In the genomic region with DNA sequence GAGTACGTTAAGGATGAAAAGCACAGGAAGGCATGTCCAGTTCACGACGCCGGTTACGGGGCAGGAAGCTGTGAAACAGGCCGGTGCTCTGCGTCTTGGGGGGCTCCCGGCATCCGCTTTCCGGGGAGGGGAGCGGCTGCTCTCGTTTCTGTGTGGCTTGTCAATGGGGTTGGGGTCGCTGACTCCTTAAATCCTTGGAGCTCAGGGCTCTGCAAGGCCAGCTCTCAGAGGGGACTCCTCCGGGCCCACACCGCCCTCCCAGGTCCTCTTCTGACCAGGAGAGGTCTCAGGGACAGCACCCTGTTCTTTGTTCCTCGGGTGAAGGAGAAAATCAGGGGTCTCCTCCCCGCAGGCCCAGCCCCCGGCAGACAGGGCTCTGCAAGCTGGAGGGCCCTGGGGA, we compare ENCODE assay signal across 25 cellular contexts.
"Had no signal": no experiment of that assay in that cellular context is flagged by ENCODE, and none has a peak within 500 bp of the region (broad histone marks: within the 10 kb centered on the region; RNA-seq: fewer than 3 reads in every experiment).

No MANE protein-coding gene starts in this region.

- ATAC-seq: heart right ventricle; left cardiac atrium; left lobe of liver; mucosa of descending colon; naive thymus-derived CD4-positive, alpha-beta T cell; stimulated activated memory B cell treated with anti-CD40 and anti-IgM and Interleukin-4, amounts not matched to agents 10 μg/mL and 1 μg/mL and 100 μg/mL, for 72 hours; stimulated activated naive CD8-positive, alpha-beta T cell treated with anti-CD3 and anti-CD28 coated beads, Interleukin-15, amount 100 ng/mL, for 72 hours had no signal

- H3K27ac ChIP-seq: heart right ventricle, hepatocyte, neural progenitor cell, ovary, prostate gland, right lobe of liver, tibial nerve, uterus had no signal

- H3K9me3 ChIP-seq: heart right ventricle, mucosa of descending colon, ovary, prostate gland, right lobe of liver, tibial nerve, uterus had no signal

- H3K9ac ChIP-seq: neural progenitor cell had no signal

- H3K4me1 ChIP-seq: heart right ventricle, neural progenitor cell, prostate gland, right lobe of liver, tibial nerve, uterus had no signal

- H3K4me3 ChIP-seq: heart right ventricle, hepatocyte, mucosa of descending colon, neural progenitor cell, ovary, prostate gland, right lobe of liver, smooth muscle cell, tibial nerve, uterus had no signal

- DNase-seq: heart right ventricle; islet precursor cell; kidney glomerular epithelial cell; left cardiac atrium; midbrain; naive thymus-derived CD4-positive, alpha-beta T cell; nephron progenitor cell; ovary; right lobe of liver; stimulated activated CD4-positive, alpha-beta T cell treated with anti-CD3 and anti-CD28 coated beads, Interleukin-1b, Interleukin-23, amount 100 ng/mL, for 48 hours; stimulated activated CD4-positive, alpha-beta T cell treated with anti-CD3 and anti-CD28 coated beads, Interleukin-2, amount 100 ng/mL, for 48 hours; stimulated activated CD4-positive, alpha-beta T cell treated with anti-CD3 and anti-CD28 coated beads, Interleukin-4, amount 100 ng/mL, for 4 hours; stimulated activated CD8-positive, alpha-beta memory T cell treated with anti-CD3 and anti-CD28 coated beads, Interleukin-4, amount 100 ng/mL, for 48 hours; stimulated activated naive CD4-positive, alpha-beta T cell treated with Interleukin-2 at 50 U/mL for 16 hours; stimulated activated naive CD8-positive, alpha-beta T cell treated with anti-CD3 and anti-CD28 coated beads, Interleukin-15, amount 100 ng/mL, for 72 hours; substantia nigra; uterus had no signal

- H3K36me3 ChIP-seq: heart right ventricle, neural progenitor cell, ovary, prostate gland, right lobe of liver, tibial nerve, uterus had no signal

- H2AFZ ChIP-seq: hepatocyte, neural progenitor cell had no signal

- H3K27me3 ChIP-seq: ovary, right lobe of liver, tibial nerve, uterus had no signal

- H3K4me2 ChIP-seq: hepatocyte, neural progenitor cell, smooth muscle cell had no signal
